In the genomic region with DNA sequence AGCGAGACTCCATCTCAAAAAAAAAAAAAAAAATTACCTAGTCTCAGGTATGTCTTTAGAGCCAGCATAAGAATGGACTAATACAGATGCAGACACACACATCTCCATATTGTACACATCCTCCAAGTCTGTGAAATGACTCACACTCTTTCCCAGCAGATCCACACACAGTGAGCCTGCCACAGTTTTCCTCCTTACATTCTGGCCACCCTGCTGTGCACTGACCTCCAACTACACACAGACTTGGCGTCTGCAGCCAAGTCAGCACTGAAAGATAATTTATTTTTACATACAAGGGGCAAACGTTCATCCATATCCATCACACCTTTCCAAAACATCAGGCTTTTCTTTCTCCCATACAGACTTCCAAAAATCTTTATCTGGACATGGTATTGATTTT, we compare ENCODE assay signal across 3 cellular contexts.
TF ChIP-seq lines count a peak whose summit lies in the region.

No MANE protein-coding gene starts in this region.

TF ChIP-seq in HepG2, 621 proteins besides CTCF, POLR2A, EP300 and RAD21 (continued from another document and continues in another):
- TF ChIP-seq, protein P1, sequence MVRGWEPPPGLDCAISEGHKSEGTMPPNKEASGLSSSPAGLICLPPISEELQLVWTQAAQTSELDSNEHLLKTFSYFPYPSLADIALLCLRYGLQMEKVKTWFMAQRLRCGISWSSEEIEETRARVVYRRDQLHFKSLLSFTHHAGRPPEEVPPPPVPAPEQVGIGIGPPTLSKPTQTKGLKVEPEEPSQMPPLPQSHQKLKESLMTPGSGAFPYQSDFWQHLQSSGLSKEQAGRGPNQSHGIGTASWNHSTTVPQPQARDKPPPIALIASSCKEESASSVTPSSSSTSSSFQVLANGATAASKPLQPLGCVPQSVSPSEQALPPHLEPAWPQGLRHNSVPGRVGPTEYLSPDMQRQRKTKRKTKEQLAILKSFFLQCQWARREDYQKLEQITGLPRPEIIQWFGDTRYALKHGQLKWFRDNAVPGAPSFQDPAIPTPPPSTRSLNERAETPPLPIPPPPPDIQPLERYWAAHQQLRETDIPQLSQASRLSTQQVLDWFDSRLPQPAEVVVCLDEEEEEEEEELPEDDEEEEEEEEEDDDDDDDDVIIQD (CRISPR knock-in tag; IDR thresholded peaks at IDR 0.05; ENCODE audit: low read depth), result no peak
- TF ChIP-seq ZNF33B (CRISPR knock-in tag; IDR thresholded peaks at IDR 0.05), result no peak
- no peak for TF ChIP-seq ZNF124 (CRISPR knock-in tag; IDR thresholded peaks at IDR 0.05)
- no peak for TF ChIP-seq ZBTB21 (CRISPR knock-in tag; IDR thresholded peaks at IDR 0.05)
- no peak for TF ChIP-seq ZNF598 (CRISPR knock-in tag; IDR thresholded peaks at IDR 0.05; ENCODE audit: borderline replicate concordance)
- TF ChIP-seq, protein P2, sequence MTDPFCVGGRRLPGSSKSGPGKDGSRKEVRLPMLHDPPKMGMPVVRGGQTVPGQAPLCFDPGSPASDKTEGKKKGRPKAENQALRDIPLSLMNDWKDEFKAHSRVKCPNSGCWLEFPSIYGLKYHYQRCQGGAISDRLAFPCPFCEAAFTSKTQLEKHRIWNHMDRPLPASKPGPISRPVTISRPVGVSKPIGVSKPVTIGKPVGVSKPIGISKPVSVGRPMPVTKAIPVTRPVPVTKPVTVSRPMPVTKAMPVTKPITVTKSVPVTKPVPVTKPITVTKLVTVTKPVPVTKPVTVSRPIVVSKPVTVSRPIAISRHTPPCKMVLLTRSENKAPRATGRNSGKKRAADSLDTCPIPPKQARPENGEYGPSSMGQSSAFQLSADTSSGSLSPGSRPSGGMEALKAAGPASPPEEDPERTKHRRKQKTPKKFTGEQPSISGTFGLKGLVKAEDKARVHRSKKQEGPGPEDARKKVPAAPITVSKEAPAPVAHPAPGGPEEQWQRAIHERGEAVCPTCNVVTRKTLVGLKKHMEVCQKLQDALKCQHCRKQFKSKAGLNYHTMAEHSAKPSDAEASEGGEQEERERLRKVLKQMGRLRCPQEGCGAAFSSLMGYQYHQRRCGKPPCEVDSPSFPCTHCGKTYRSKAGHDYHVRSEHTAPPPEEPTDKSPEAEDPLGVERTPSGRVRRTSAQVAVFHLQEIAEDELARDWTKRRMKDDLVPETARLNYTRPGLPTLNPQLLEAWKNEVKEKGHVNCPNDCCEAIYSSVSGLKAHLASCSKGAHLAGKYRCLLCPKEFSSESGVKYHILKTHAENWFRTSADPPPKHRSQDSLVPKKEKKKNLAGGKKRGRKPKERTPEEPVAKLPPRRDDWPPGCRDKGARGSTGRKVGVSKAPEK (CRISPR knock-in tag; IDR thresholded peaks at IDR 0.05; ENCODE audit: borderline replicate concordance), result no peak
- TF ChIP-seq, protein P3, sequence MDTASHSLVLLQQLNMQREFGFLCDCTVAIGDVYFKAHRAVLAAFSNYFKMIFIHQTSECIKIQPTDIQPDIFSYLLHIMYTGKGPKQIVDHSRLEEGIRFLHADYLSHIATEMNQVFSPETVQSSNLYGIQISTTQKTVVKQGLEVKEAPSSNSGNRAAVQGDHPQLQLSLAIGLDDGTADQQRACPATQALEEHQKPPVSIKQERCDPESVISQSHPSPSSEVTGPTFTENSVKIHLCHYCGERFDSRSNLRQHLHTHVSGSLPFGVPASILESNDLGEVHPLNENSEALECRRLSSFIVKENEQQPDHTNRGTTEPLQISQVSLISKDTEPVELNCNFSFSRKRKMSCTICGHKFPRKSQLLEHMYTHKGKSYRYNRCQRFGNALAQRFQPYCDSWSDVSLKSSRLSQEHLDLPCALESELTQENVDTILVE (CRISPR knock-in tag; IDR thresholded peaks at IDR 0.05), result no peak
- no peak for TF ChIP-seq MEIS2 (CRISPR knock-in tag; IDR thresholded peaks at IDR 0.05)

TF ChIP-seq in WTC11, 78 proteins besides CTCF, POLR2A, EP300 and RAD21 (continued from another document):
- TF ChIP-seq, protein P4, sequence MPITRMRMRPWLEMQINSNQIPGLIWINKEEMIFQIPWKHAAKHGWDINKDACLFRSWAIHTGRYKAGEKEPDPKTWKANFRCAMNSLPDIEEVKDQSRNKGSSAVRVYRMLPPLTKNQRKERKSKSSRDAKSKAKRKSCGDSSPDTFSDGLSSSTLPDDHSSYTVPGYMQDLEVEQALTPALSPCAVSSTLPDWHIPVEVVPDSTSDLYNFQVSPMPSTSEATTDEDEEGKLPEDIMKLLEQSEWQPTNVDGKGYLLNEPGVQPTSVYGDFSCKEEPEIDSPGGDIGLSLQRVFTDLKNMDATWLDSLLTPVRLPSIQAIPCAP (CRISPR knock-in tag; IDR thresholded peaks at IDR 0.05), result no peak
- TF ChIP-seq ZBTB21 (CRISPR knock-in tag; IDR thresholded peaks at IDR 0.05; ENCODE audit: borderline replicate concordance), result no peak
- TF ChIP-seq JUN (CRISPR knock-in tag; IDR thresholded peaks at IDR 0.05), result no peak
- TF ChIP-seq ESRRA (CRISPR knock-in tag; IDR thresholded peaks at IDR 0.05; ENCODE audit: borderline replicate concordance), result no peak
- no peak for TF ChIP-seq SMAD4 (CRISPR knock-in tag; IDR thresholded peaks at IDR 0.05)
- TF ChIP-seq ZNF317 (CRISPR knock-in tag; IDR thresholded peaks at IDR 0.05; ENCODE audit: borderline replicate concordance, low read depth), result no peak

TF ChIP-seq in SK-N-SH treated with all-trans-retinoic acid at 6 μM for 48 hours, 23 proteins besides CTCF, POLR2A, EP300 and RAD21 (continued from another document):
- TF ChIP-seq, protein P5, sequence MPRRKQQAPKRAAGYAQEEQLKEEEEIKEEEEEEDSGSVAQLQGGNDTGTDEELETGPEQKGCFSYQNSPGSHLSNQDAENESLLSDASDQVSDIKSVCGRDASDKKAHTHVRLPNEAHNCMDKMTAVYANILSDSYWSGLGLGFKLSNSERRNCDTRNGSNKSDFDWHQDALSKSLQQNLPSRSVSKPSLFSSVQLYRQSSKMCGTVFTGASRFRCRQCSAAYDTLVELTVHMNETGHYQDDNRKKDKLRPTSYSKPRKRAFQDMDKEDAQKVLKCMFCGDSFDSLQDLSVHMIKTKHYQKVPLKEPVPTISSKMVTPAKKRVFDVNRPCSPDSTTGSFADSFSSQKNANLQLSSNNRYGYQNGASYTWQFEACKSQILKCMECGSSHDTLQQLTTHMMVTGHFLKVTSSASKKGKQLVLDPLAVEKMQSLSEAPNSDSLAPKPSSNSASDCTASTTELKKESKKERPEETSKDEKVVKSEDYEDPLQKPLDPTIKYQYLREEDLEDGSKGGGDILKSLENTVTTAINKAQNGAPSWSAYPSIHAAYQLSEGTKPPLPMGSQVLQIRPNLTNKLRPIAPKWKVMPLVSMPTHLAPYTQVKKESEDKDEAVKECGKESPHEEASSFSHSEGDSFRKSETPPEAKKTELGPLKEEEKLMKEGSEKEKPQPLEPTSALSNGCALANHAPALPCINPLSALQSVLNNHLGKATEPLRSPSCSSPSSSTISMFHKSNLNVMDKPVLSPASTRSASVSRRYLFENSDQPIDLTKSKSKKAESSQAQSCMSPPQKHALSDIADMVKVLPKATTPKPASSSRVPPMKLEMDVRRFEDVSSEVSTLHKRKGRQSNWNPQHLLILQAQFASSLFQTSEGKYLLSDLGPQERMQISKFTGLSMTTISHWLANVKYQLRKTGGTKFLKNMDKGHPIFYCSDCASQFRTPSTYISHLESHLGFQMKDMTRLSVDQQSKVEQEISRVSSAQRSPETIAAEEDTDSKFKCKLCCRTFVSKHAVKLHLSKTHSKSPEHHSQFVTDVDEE (CRISPR knock-in tag; IDR thresholded peaks at IDR 0.05), result no peak
- TF ChIP-seq TOX (CRISPR knock-in tag; IDR thresholded peaks at IDR 0.05; ENCODE audit: borderline replicate concordance), result no peak
- TF ChIP-seq, protein P6, sequence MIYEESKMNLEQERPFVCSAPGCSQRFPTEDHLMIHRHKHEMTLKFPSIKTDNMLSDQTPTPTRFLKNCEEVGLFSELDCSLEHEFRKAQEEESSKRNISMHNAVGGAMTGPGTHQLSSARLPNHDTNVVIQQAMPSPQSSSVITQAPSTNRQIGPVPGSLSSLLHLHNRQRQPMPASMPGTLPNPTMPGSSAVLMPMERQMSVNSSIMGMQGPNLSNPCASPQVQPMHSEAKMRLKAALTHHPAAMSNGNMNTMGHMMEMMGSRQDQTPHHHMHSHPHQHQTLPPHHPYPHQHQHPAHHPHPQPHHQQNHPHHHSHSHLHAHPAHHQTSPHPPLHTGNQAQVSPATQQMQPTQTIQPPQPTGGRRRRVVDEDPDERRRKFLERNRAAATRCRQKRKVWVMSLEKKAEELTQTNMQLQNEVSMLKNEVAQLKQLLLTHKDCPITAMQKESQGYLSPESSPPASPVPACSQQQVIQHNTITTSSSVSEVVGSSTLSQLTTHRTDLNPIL (CRISPR knock-in tag; IDR thresholded peaks at IDR 0.05; ENCODE audit: low read depth), result no peak
